ENCODE assay signal across 23 cellular contexts in the genomic region with DNA sequence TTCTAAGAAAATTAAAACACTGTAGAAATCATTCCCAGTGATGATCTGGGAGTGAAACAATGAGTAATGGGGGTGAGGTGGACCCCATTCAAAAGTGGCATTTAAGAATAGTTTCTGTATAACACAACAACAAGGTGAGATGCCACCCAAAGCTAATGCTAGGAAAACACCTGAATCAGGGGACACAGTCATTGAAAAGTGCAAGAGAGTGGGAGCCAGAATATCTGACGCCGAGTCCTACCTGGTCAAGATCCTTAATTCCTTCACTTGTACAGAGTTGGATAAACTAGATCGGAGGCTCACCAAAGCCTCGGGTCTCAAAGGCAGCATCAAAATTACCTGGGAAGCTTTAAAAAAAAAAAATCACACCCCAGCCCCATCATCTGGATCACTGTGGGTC. TPM values are rescaled to one million over a fixed set of nuclear protein-coding genes. Genes with fewer than 3 reads are reported as not detected.
A peak's percentile ranks its signal among the peaks of the same experiment; 100 is the strongest.
DNase-seq lines count a peak whose midpoint lies in the region; ATAC-seq and TF ChIP-seq lines count a peak whose summit lies in the region.
"Had no signal": no experiment of that assay in that cellular context is flagged by ENCODE, and none has a peak within 500 bp of the region (broad histone marks: within the 10 kb centered on the region; RNA-seq: fewer than 3 reads in every experiment).

No MANE protein-coding gene starts in this region.

- H3K4me2 ChIP-seq in BLaER1 = no peak overlapping the region
- no peak overlapping the region for H3K4me2 ChIP-seq in smooth muscle cell

- no peak for ATAC-seq in activated CD8-positive, alpha-beta memory T cell treated with anti-CD3 and anti-CD28 coated beads, Interleukin-2, amount 10 ng/mL, durations not matched to agents 7 days and 5 days
- ATAC-seq in GM19397 (IDR thresholded peaks at IDR 0.05; ENCODE audit: unreplicated experiment) = no peak
- ATAC-seq: CD8-positive, alpha-beta T cell; GM12878 had no signal

- H3K9ac ChIP-seq in BLaER1 (no peak overlapping the region), smooth muscle cell (ENCODE audit: low read depth) (no peak overlapping the region)
- H3K9ac ChIP-seq: BLaER1 treated with 17β-estradiol and CSF1 and Interleukin-3, amounts not matched to agents 10 nM and 100 nM had no signal

- peaks cover 92% of the 10 kb centered on the region for H4K20me1 ChIP-seq in BLaER1
- peaks cover 6% of the 10 kb centered on the region for H4K20me1 ChIP-seq in smooth muscle cell (ENCODE audit: low read depth)

- DNase-seq in Calu3 = no peak
- no peak for DNase-seq in epithelial cell of prostate (ENCODE audit: low read depth, low spot score)
- DNase-seq in smooth muscle cell (lab: John Stamatoyannopoulos, UW; ENCODE audit: unreplicated experiment) = no peak
- DNase-seq in activated CD8-positive, alpha-beta memory T cell treated with anti-CD3 and anti-CD28 coated beads, Interleukin-2, amount 10 ng/mL, durations not matched to agents 7 days and 5 days = no peak
- no peak for DNase-seq in iPS-NIHi7 (ENCODE audit: extremely low spot score)
- DNase-seq: 8988T; ACHN; BE2C; Caco-2; CD4-positive, alpha-beta T cell; CD8-positive, alpha-beta T cell; DMS 273 treated with DMSO at 0.1 percent for 48 hours; DMS153; DMS53; DMS79; DND-41; EL; GDM1 had no signal

- H3K36me3 Mint-ChIP-seq in Calu3 (ENCODE audit: insufficient read depth, unreplicated experiment) = peaks cover 65% of the 10 kb centered on the region
- no peaks in the 10 kb centered on the region for H3K36me3 Mint-ChIP-seq in activated CD8-positive, alpha-beta memory T cell treated with anti-CD3 and anti-CD28 coated beads, Interleukin-2, amount 10 ng/mL, durations not matched to agents 7 days and 5 days
- H3K36me3 Mint-ChIP-seq: CD8-positive, alpha-beta T cell had no signal

- no peak for TF ChIP-seq CTCF in Calu3 (IDR thresholded peaks at IDR 0.05; ENCODE audit: unreplicated experiment)
- TF ChIP-seq CTCF in smooth muscle cell (IDR thresholded peaks at IDR 0.05; ENCODE audit: borderline replicate concordance, insufficient read depth, poor library complexity, severe bottlenecking) = no peak

- no TSS peak for BruUV-seq in Calu3 (replicated peaks; lab: Mats Ljungman, UMichigan)

- H3K9me3 ChIP-seq in BLaER1 (no peaks in the 10 kb centered on the region), smooth muscle cell (replicated peaks; ENCODE audit: low read depth) (no peaks in the 10 kb centered on the region)
- H3K9me3 ChIP-seq: BE2C, Caco-2 had no signal

- H3K36me3 ChIP-seq in BLaER1 (peaks cover 44% of the 10 kb centered on the region), smooth muscle cell (ENCODE audit: low read depth) (no peaks in the 10 kb centered on the region)

- H3F3A ChIP-seq in smooth muscle cell (ENCODE audit: low read depth) = no peaks in the 10 kb centered on the region

- H2AFZ ChIP-seq in smooth muscle cell (ENCODE audit: low read depth) = no peak overlapping the region

- WGBS in smooth muscle cell (ENCODE audit: low lambda C conversion rate) = 99% methylated on average over 4 of the region's 4 CpGs

- intact Hi-C loops in Calu3 (cut with micrococcal nuclease; ENCODE audit: unreplicated experiment) = no loop called here

- H3K4me3 Mint-ChIP-seq in Calu3 (ENCODE audit: low read depth, unreplicated experiment) = no peak overlapping the region
- no peak overlapping the region for H3K4me3 Mint-ChIP-seq in activated CD8-positive, alpha-beta memory T cell treated with anti-CD3 and anti-CD28 coated beads, Interleukin-2, amount 10 ng/mL, durations not matched to agents 7 days and 5 days
- H3K4me3 Mint-ChIP-seq: CD4-positive, alpha-beta T cell; CD8-positive, alpha-beta T cell had no signal

- H3K27ac ChIP-seq in BLaER1 (peak overlapping the region; percentile 6; the same call in 1 of the 2 replicates), epithelial cell of prostate (peak overlapping the region; percentile 83), smooth muscle cell (ENCODE audit: low read depth) (peak overlapping the region; percentile 46)
- H3K27ac ChIP-seq: BLaER1 treated with 17β-estradiol and CSF1 and Interleukin-3, amounts not matched to agents 10 nM and 100 nM; C4-2B had no signal

- H3K4me1 ChIP-seq in BLaER1 (peaks cover 25% of the 10 kb centered on the region), smooth muscle cell (ENCODE audit: low read depth) (peaks cover 3% of the 10 kb centered on the region)

- peak overlapping the region; percentile 47 for H3K27ac Mint-ChIP-seq in Calu3 (ENCODE audit: unreplicated experiment)
- no peak overlapping the region for H3K27ac Mint-ChIP-seq in activated CD8-positive, alpha-beta memory T cell treated with anti-CD3 and anti-CD28 coated beads, Interleukin-2, amount 10 ng/mL, durations not matched to agents 7 days and 5 days
- H3K27ac Mint-ChIP-seq: CD4-positive, alpha-beta T cell; CD8-positive, alpha-beta T cell had no signal

- H3K4me3 ChIP-seq in BLaER1 = no peak overlapping the region
- no peak overlapping the region for H3K4me3 ChIP-seq in smooth muscle cell
- H3K4me3 ChIP-seq: BLaER1 treated with 17β-estradiol and CSF1 and Interleukin-3, amounts not matched to agents 10 nM and 100 nM; GM12878 had no signal

- peaks cover 85% of the 10 kb centered on the region for H3K79me2 ChIP-seq in smooth muscle cell (ENCODE audit: low read depth)

- H3K9me3 Mint-ChIP-seq in Calu3 (ENCODE audit: low read depth, unreplicated experiment) = no peaks in the 10 kb centered on the region
- no peaks in the 10 kb centered on the region for H3K9me3 Mint-ChIP-seq in activated CD8-positive, alpha-beta memory T cell treated with anti-CD3 and anti-CD28 coated beads, Interleukin-2, amount 10 ng/mL, durations not matched to agents 7 days and 5 days (ENCODE audit: low read depth)
- H3K9me3 Mint-ChIP-seq: CD4-positive, alpha-beta T cell had no signal

- H3K27me3 ChIP-seq in BLaER1 = no peaks in the 10 kb centered on the region
- H3K27me3 ChIP-seq in smooth muscle cell (ENCODE audit: low read depth) = no peaks in the 10 kb centered on the region
- H3K27me3 ChIP-seq: BE2C; BLaER1 treated with 17β-estradiol and CSF1 and Interleukin-3, amounts not matched to agents 10 nM and 100 nM had no signal

- no peaks in the 10 kb centered on the region for H3K27me3 Mint-ChIP-seq in Calu3 (ENCODE audit: unreplicated experiment)
- H3K27me3 Mint-ChIP-seq in activated CD8-positive, alpha-beta memory T cell treated with anti-CD3 and anti-CD28 coated beads, Interleukin-2, amount 10 ng/mL, durations not matched to agents 7 days and 5 days = peaks cover 3% of the 10 kb centered on the region

- CTCF ChIA-PET in Calu3 (lab: Charles Lee) = interaction anchor here (0.6 to 1.4 kb wide), 3 partner anchors 148 to 197 kb away, joined by 3 to 7 read pairs (median 3); no protein-coding TSS in a partner anchor
- CTCF ChIA-PET in activated CD8-positive, alpha-beta memory T cell treated with anti-CD3 and anti-CD28 coated beads, Interleukin-2, amount 10 ng/mL, durations not matched to agents 7 days and 5 days (lab: Charles Lee) = no interaction called here

- H3K4me1 Mint-ChIP-seq in Calu3 (ENCODE audit: low read depth, unreplicated experiment) = peaks cover 90% of the 10 kb centered on the region
- no peaks in the 10 kb centered on the region for H3K4me1 Mint-ChIP-seq in activated CD8-positive, alpha-beta memory T cell treated with anti-CD3 and anti-CD28 coated beads, Interleukin-2, amount 10 ng/mL, durations not matched to agents 7 days and 5 days

RNA-seq across cellular contexts. Expression of gene TNFRSF21, which starts 17.7 kb away (rescaled TPM):
- total RNA-seq in Calu3 (2022) (255 and 282 TPM in 2 replicates), smooth muscle cell (19.0 and 32.8 TPM in 2 replicates)
- polyA plus RNA-seq in smooth muscle cell = 30.1 and 58.1 TPM in 2 replicates
- under 1 TPM; 0.09 to 0.40 TPM for total RNA-seq in activated CD8-positive, alpha-beta memory T cell treated with anti-CD3 and anti-CD28 coated beads, Interleukin-2, amount 10 ng/mL, durations not matched to agents 7 days and 5 days

Comparison
In these comparisons a context has a peak if more than half of its experiments do, and no peak if none do; other contexts are left out.
1. H3K27ac ChIP-seq: peak in every context shown above with its lines; median percentile 83 in epithelial cell of prostate; 46 in smooth muscle cell; 6 in BLaER1.
2. RNA of gene TNFRSF21, which starts 17.7 kb away (total RNA-seq): 255 to 282 TPM in Calu3 and 19.0 to 32.8 TPM in smooth muscle cell; 0.09 to 0.40 TPM in activated CD8-positive, alpha-beta memory T cell treated with anti-CD3 and anti-CD28 coated beads, Interleukin-2, amount 10 ng/mL, durations not matched to agents 7 days and 5 days; every median in the first group is over 10 times any median in the second.